ENCODE assay signal across 1 cellular context in the genomic region with DNA sequence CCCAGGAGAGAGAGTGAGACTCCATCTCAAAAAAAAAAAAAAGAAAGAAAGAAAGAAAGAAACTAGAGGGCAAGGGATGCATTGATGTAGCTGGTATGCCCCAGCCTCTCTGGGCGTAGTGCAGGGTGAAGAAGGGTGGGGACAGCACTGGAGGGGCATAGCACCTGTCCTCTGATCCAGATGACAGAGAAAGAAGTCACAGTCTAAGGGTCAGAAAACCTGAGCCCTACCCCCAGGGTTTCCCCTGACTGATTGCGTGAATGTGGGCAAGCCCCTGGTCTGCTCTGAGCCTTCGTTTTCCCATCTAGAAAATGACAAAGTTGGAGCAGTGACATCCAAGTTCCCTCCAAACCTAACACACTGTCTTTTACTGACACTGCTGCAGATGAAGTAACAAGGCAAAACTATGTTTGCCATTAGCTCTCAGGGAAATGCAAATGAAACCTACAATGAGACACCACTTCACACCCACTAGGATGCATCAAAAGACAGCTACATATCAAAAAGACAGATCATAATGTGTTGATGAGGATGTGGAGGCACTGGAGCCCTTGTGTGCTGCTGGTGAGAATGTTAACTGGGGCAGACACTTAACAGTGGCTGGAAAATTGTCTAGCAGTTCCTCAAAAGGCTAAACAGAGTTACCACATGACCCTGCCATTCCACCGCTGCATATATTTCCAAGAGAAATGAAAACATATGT.
TF ChIP-seq lines count a peak whose summit lies in the region.

No MANE protein-coding gene starts in this region.

TF ChIP-seq in IMR-90, 13 proteins besides CTCF, POLR2A, EP300 and RAD21:
- TF ChIP-seq CHD1 (IDR thresholded peaks at IDR 0.05; ENCODE audit: low read depth, low read length) = no peak
